In genomic region chr13:43364210-43365041, GRCh38 we compare ENCODE assay signal across 11 cellular contexts.
DNase-seq lines count a peak whose midpoint lies in the region; ATAC-seq lines count a peak whose summit lies in the region.
"Had no signal": no experiment of that assay in that cellular context is flagged by ENCODE, and none has a peak within 500 bp of the region (broad histone marks: within the 10 kb centered on the region; RNA-seq: fewer than 3 reads in every experiment).

No MANE protein-coding gene starts in this region.

- intact Hi-C loops in head of caudate nucleus (cut with DNase I) = no loop called here

- ATAC-seq in T-helper 17 cell (peak; percentile 30), GM19023 (IDR thresholded peaks at IDR 0.05; ENCODE audit: unreplicated experiment) (no peak), HG02973 (IDR thresholded peaks at IDR 0.05; ENCODE audit: unreplicated experiment) (no peak), HG03571 (IDR thresholded peaks at IDR 0.05; ENCODE audit: unreplicated experiment) (no peak)

- no peaks in the 10 kb centered on the region for H3K36me3 Mint-ChIP-seq in T-helper 17 cell (ENCODE audit: low read depth)

- peak; percentile 34 for DNase-seq in ELF-1 (ENCODE audit: low read depth, low spot score)
- no peak for DNase-seq in T-helper 17 cell
- peak in 22 of 42 donors; percentile 14 to 68 (median 40) for DNase-seq in head of caudate nucleus
- peak; percentile 26 for DNase-seq in retina
- DNase-seq in activated CD4-positive, alpha-beta T cell treated with anti-CD3 and anti-CD28 coated beads, Interleukin-2, amount 50 U/mL, for 48 hours = no peak
- DNase-seq: islet precursor cell, SIG-M5 had no signal

- no peaks in the 10 kb centered on the region for H3K9me3 ChIP-seq in T-helper 17 cell (ENCODE audit: control insufficient read depth, low read length, poor library complexity, severe bottlenecking)
- H3K9me3 ChIP-seq: upper lobe of left lung had no signal

- H3K27me3 Mint-ChIP-seq in T-helper 17 cell = no peaks in the 10 kb centered on the region

- no peak overlapping the region for H3K27ac Mint-ChIP-seq in T-helper 17 cell

- no peak overlapping the region for H3K4me3 Mint-ChIP-seq in T-helper 17 cell

- H3K4me1 Mint-ChIP-seq in T-helper 17 cell = peaks cover 18% of the 10 kb centered on the region

Comparison
In these comparisons a context has a peak if more than half of its experiments do, and no peak if none do; other contexts are left out.
1. DNase-seq: peak in ELF-1 (single experiment), head of caudate nucleus (22 of 42) and retina (single experiment); none in T-helper 17 cell (0 of 3) and activated CD4-positive, alpha-beta T cell treated with anti-CD3 and anti-CD28 coated beads, Interleukin-2, amount 50 U/mL, for 48 hours (0 of 2).